Comparison of ENCODE assay signal across 11 cellular contexts in genomic region chr1:235063068-235063765, GRCh38.
DNase-seq lines count a peak whose midpoint lies in the region; ATAC-seq, FAIRE-seq and TF ChIP-seq lines count a peak whose summit lies in the region.
"Had no signal": no experiment of that assay in that cellular context is flagged by ENCODE, and none has a peak within 500 bp of the region (broad histone marks: within the 10 kb centered on the region; RNA-seq: fewer than 3 reads in every experiment).

No MANE protein-coding gene starts in this region.

- peak overlapping the region; percentile 1 for H3K27ac Mint-ChIP-seq in activated T-cell treated with anti-CD3 and anti-CD28 coated beads, Interleukin-2, amount 50 U/mL, for 72 hours
- peak overlapping the region in 5 of 6 donors; percentile 9 to 71 (median 56) for H3K27ac Mint-ChIP-seq in immature natural killer cell

- TF ChIP-seq POLR2A in transverse colon (IDR thresholded peaks at IDR 0.05), result no peak

- no peak overlapping the region for H3K4me3 ChIP-seq in transverse colon
- H3K4me3 ChIP-seq: HAP-1 had no signal

- no peaks in the 10 kb centered on the region for H3K9me3 ChIP-seq in transverse colon
- H3K9me3 ChIP-seq: HAP-1 had no signal

- intact Hi-C loops in transverse colon (cut with DNase I; ENCODE audit: low total_unique reads), result loop anchor here (10.0 kb wide), 1 partner anchor 238 kb away; no protein-coding TSS in a partner anchor

- peak overlapping the region in 1 of 2 donors; percentile 33 for H3K4me3 Mint-ChIP-seq in activated T-cell treated with anti-CD3 and anti-CD28 coated beads, Interleukin-2, amount 50 U/mL, for 72 hours
- H3K4me3 Mint-ChIP-seq in immature natural killer cell, result peak overlapping the region; percentile 36 to 67 (median 47)

- FAIRE-seq in HTR-8/SVneo (lab: Jason Lieb, UNC), result no peak
- FAIRE-seq: bronchial epithelial cell had no signal

- no peak for DNase-seq in activated T-cell treated with anti-CD3 and anti-CD28 coated beads, Interleukin-2, amount 50 U/mL, for 72 hours
- no peak for DNase-seq in activated T-cell treated with anti-CD3 and anti-CD28 coated beads, Interleukin-2, amount 50 U/mL, for 48 hours
- DNase-seq in SKM-1 treated with dmso at 0.1 percent for 144 hours (lab: John Stamatoyannopoulos, UW; ENCODE audit: unreplicated experiment) (peak; percentile 71), immature natural killer cell (no peak), transverse colon (no peak), NCI-H2107 treated with DMSO at 0.1 percent for 48 hours (lab: John Stamatoyannopoulos, UW; ENCODE audit: unreplicated experiment) (no peak), HTR-8/SVneo (ENCODE audit: insufficient read length, low spot score) (no peak)
- DNase-seq: stimulated activated CD4-positive, alpha-beta T cell treated with anti-CD3 and anti-CD28 coated beads, Interleukin-4, amount 100 ng/mL, for 24 hours had no signal

- no peaks in the 10 kb centered on the region for H3K27me3 Mint-ChIP-seq in activated T-cell treated with anti-CD3 and anti-CD28 coated beads, Interleukin-2, amount 50 U/mL, for 72 hours (ENCODE audit: low read depth)
- peaks cover 0 to 2% (median 1%) of the 10 kb centered on the region in 3 donors for H3K27me3 Mint-ChIP-seq in immature natural killer cell (ENCODE audit: low read depth in 3 of 3)

- H3K27me3 ChIP-seq in transverse colon, result no peaks in the 10 kb centered on the region

- H3K4me1 ChIP-seq in transverse colon, result peaks cover 36 to 54% (median 44%) of the 10 kb centered on the region in 4 donors

- TF ChIP-seq CTCF in transverse colon (IDR thresholded peaks at IDR 0.05), result no peak

- ATAC-seq in activated T-cell treated with anti-CD3 and anti-CD28 coated beads, Interleukin-2, amount 50 U/mL, for 72 hours (replicated peaks in 1 of 2), result peak in 1 of 2 donors; percentile 52
- ATAC-seq in GM21360 (IDR thresholded peaks at IDR 0.05; ENCODE audit: unreplicated experiment), result no peak

- H3K9me3 Mint-ChIP-seq in activated T-cell treated with anti-CD3 and anti-CD28 coated beads, Interleukin-2, amount 50 U/mL, for 72 hours, result no peaks in the 10 kb centered on the region
- H3K9me3 Mint-ChIP-seq in immature natural killer cell, result no peaks in the 10 kb centered on the region

- peak overlapping the region; percentile 80 to 86 (median 84) for H3K27ac ChIP-seq in transverse colon

- H3K36me3 ChIP-seq in transverse colon, result no peaks in the 10 kb centered on the region
- H3K36me3 ChIP-seq: HAP-1 had no signal

- 0 to 70% methylated on average over 1 to 9 of the region's 9 CpGs for WGBS in transverse colon (ENCODE audit: low coverage in 1 of 2), 2 donors

- in situ Hi-C loops in transverse colon (cut with MboI; ENCODE audit: low pct_ligation_motif_present in 1 of 4, low pct_unique_long_range_greater_than_20kb in 1 of 4, low sequenced_read_pairs in 3 of 4), result loop anchor here in 1 of 4 donors (25.0 kb wide), 1 partner anchor 351 kb away; no protein-coding TSS in a partner anchor

- H3K4me1 Mint-ChIP-seq in activated T-cell treated with anti-CD3 and anti-CD28 coated beads, Interleukin-2, amount 50 U/mL, for 72 hours (ENCODE audit: low read depth), result peaks cover 38% of the 10 kb centered on the region
- H3K4me1 Mint-ChIP-seq in immature natural killer cell, result peaks cover 12 to 15% of the 10 kb centered on the region in 2 donors

- TF ChIP-seq EP300 in transverse colon (IDR thresholded peaks at IDR 0.05; ENCODE audit: low read depth), result no peak

- no peaks in the 10 kb centered on the region for H3K36me3 Mint-ChIP-seq in activated T-cell treated with anti-CD3 and anti-CD28 coated beads, Interleukin-2, amount 50 U/mL, for 72 hours (ENCODE audit: insufficient read depth in 2 of 2)
- H3K36me3 Mint-ChIP-seq in immature natural killer cell, result no peaks in the 10 kb centered on the region
